ENCODE assay signal across 24 cellular contexts in genomic region chr9:125153712-125154367, GRCh38.
"Had no signal": no experiment of that assay in that cellular context is flagged by ENCODE, and none has a peak within 500 bp of the region (broad histone marks: within the 10 kb centered on the region; RNA-seq: fewer than 3 reads in every experiment).

No MANE protein-coding gene starts in this region.

- H3K4me3 ChIP-seq: dorsolateral prefrontal cortex, esophagus squamous epithelium, hepatocyte, mucosa of descending colon, neural progenitor cell, ovary, right lobe of liver, skin epidermis, testis, tibial nerve, upper lobe of right lung, vagina had no signal

- H3K27ac ChIP-seq: esophagus squamous epithelium, hepatocyte, neural progenitor cell, ovary, right lobe of liver, skin epidermis, testis, tibial nerve, upper lobe of right lung, vagina had no signal

- DNase-seq: cortex of kidney; dorsolateral prefrontal cortex; effector CD8-positive, alpha-beta T cell; esophagus squamous epithelium; foreskin fibroblast; kidney; left colon; mammary epithelial cell; mucosa of descending colon; nucleus accumbens; ovary; right lobe of liver; stimulated activated CD4-positive, alpha-beta T cell treated with anti-CD3 and anti-CD28 coated beads, Interleukin-2, amount 100 ng/mL, for 24 hours; stimulated activated CD4-positive, alpha-beta T cell treated with anti-CD3 and anti-CD28 coated beads, Interleukin-4, amount 100 ng/mL, for 4 hours; stimulated activated naive B cell treated with anti-CD40 and anti-IgM and Interleukin-4, amounts not matched to agents 10 μg/mL and 1 μg/mL and 100 μg/mL, for 72 hours; stimulated activated naive CD8-positive, alpha-beta T cell treated with anti-CD3 and anti-CD28 coated beads, Interleukin-15, amount 100 ng/mL, for 72 hours; testis; upper lobe of right lung had no signal

- FAIRE-seq: kidney had no signal

- H2AFZ ChIP-seq: hepatocyte, neural progenitor cell had no signal

- H3K9me3 ChIP-seq: esophagus squamous epithelium, mucosa of descending colon, ovary, right lobe of liver, testis, tibial nerve, upper lobe of right lung, vagina had no signal

- H3K9ac ChIP-seq: neural progenitor cell had no signal

- H3K4me1 ChIP-seq: esophagus squamous epithelium, neural progenitor cell, testis, tibial nerve, upper lobe of right lung, vagina had no signal

- H3K36me3 ChIP-seq: ovary had no signal

- H3K4me2 ChIP-seq: hepatocyte, neural progenitor cell had no signal

- H3K27me3 ChIP-seq: dorsolateral prefrontal cortex, esophagus squamous epithelium, hepatocyte, neural progenitor cell, ovary, right lobe of liver, testis, tibial nerve, upper lobe of right lung, vagina had no signal

- ATAC-seq: left colon; mucosa of descending colon; natural killer cell treated with Interleukin-12 subunit alpha and Interleukin-12 subunit beta and Interleukin-15 and Interleukin-18, amount 100 ng/mL, for 72 hours; right lobe of liver; stimulated activated naive B cell treated with anti-CD40 and anti-IgM and Interleukin-4, amounts not matched to agents 10 μg/mL and 1 μg/mL and 100 μg/mL, for 72 hours; stimulated activated naive CD8-positive, alpha-beta T cell treated with anti-CD3 and anti-CD28 coated beads, Interleukin-15, amount 100 ng/mL, for 72 hours; upper lobe of right lung had no signal
